Comparison of ENCODE assay signal across 16 cellular contexts in the genomic region with DNA sequence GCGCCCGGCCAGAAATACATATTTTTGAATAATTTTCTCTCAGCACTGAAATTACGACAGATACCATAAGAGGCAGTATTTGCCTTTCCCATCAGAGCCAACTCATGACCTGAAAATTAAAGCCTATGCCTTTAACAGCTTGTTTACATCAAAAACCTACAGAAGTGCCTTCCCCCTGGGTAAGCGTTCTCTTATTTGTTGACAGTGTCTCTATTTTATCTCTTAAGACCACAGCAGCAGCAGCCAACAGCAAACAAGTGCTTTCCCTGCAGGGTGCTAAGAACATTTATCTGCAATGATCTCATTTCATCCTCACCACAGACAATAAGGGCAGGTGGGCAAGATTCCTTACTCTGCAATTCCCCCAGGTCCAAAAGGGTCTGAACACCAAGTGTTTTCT. TPM values are rescaled to one million over a fixed set of nuclear protein-coding genes. Genes with fewer than 3 reads are reported as not detected.
DNase-seq lines count a peak whose midpoint lies in the region; ATAC-seq and TF ChIP-seq lines count a peak whose summit lies in the region.
"Had no signal": no experiment of that assay in that cellular context is flagged by ENCODE, and none has a peak within 500 bp of the region (broad histone marks: within the 10 kb centered on the region; RNA-seq: fewer than 3 reads in every experiment).

No MANE protein-coding gene starts in this region.

- ATAC-seq in GM21526 (IDR thresholded peaks at IDR 0.05; ENCODE audit: low FRiP score, unreplicated experiment) (no peak), GM21576 (IDR thresholded peaks at IDR 0.05; ENCODE audit: unreplicated experiment) (no peak), lower lobe of right lung (no peak)
- ATAC-seq: effector memory CD8-positive, alpha-beta T cell; left lung; stimulated activated naive CD8-positive, alpha-beta T cell treated with anti-CD3 and anti-CD28 coated beads, Interleukin-15, Interleukin-2, amounts not matched to agents 100 U/mL and 50 U/mL, for 24 hours had no signal

- no peak for DNase-seq in right atrium auricular region (ENCODE audit: low spot score)
- DNase-seq in cardiac septum (ENCODE audit: low spot score): no peak
- no peak for DNase-seq in T-helper 2 cell treated with Interferon-gamma antibody and Interleukin-4, amounts not matched to agents 5 μg/mL and 100 μg/mL, for 36 hours (ENCODE audit: low spot score)
- no peak for DNase-seq in immature natural killer cell
- DNase-seq in lower lobe of right lung: no peak
- DNase-seq: effector memory CD8-positive, alpha-beta T cell; H7; stimulated activated CD4-positive, alpha-beta T cell treated with anti-CD3 and anti-CD28 coated beads, Interleukin-4, amount 100 ng/mL, for 1 hour; stimulated activated naive CD8-positive, alpha-beta T cell treated with anti-CD3 and anti-CD28 coated beads, Interleukin-15, Interleukin-2, amounts not matched to agents 100 U/mL and 50 U/mL, for 24 hours; WERI-Rb-1 had no signal

- H3K27ac ChIP-seq in right atrium auricular region: peak overlapping the region; percentile 33 to 45
- peak overlapping the region; percentile 25 for H3K27ac ChIP-seq in thymus (ENCODE audit: low read depth)
- H3K27ac ChIP-seq in lower lobe of right lung: no peak overlapping the region
- H3K27ac ChIP-seq: left lung, WERI-Rb-1 had no signal

- peaks cover 16% of the 10 kb centered on the region for H3K36me3 Mint-ChIP-seq in T-helper 2 cell treated with Interferon-gamma antibody and Interleukin-4, amounts not matched to agents 5 μg/mL and 100 μg/mL, for 36 hours (ENCODE audit: low read depth)
- H3K36me3 Mint-ChIP-seq in immature natural killer cell: peaks cover 0 to 3% (median 0%) of the 10 kb centered on the region in 3 donors

- H3K4me3 Mint-ChIP-seq in T-helper 2 cell treated with Interferon-gamma antibody and Interleukin-4, amounts not matched to agents 5 μg/mL and 100 μg/mL, for 36 hours: no peak overlapping the region
- H3K4me3 Mint-ChIP-seq in immature natural killer cell: peak overlapping the region in 1 of 5 donors; percentile 18

- peak overlapping the region; percentile 41 for H3K27ac Mint-ChIP-seq in T-helper 2 cell treated with Interferon-gamma antibody and Interleukin-4, amounts not matched to agents 5 μg/mL and 100 μg/mL, for 36 hours
- peak overlapping the region in 5 of 6 donors; percentile 3 to 62 (median 44) for H3K27ac Mint-ChIP-seq in immature natural killer cell

- H3K4me1 Mint-ChIP-seq in T-helper 2 cell treated with Interferon-gamma antibody and Interleukin-4, amounts not matched to agents 5 μg/mL and 100 μg/mL, for 36 hours (ENCODE audit: low read depth): peaks cover 29% of the 10 kb centered on the region
- peaks cover 39 to 49% of the 10 kb centered on the region in 2 donors for H3K4me1 Mint-ChIP-seq in immature natural killer cell

- H3K9me3 ChIP-seq in right atrium auricular region: no peaks in the 10 kb centered on the region
- H3K9me3 ChIP-seq in thymus (ENCODE audit: control insufficient read depth): no peaks in the 10 kb centered on the region
- no peaks in the 10 kb centered on the region for H3K9me3 ChIP-seq in lower lobe of right lung
- H3K9me3 ChIP-seq: left lung, pancreas had no signal

- no peaks in the 10 kb centered on the region for H3K27me3 ChIP-seq in right atrium auricular region
- H3K27me3 ChIP-seq in thymus (ENCODE audit: control insufficient read depth, insufficient read depth): no peaks in the 10 kb centered on the region
- H3K27me3 ChIP-seq in lower lobe of right lung (ENCODE audit: low read depth): no peaks in the 10 kb centered on the region
- H3K27me3 ChIP-seq: left lung, pancreas had no signal

- TF ChIP-seq CTCF in right atrium auricular region (IDR thresholded peaks at IDR 0.05) (no peak), lower lobe of right lung (IDR thresholded peaks at IDR 0.05) (no peak)

- 72% methylated on average over 4 of the region's 4 CpGs for WGBS in thymus

- intact Hi-C loops in cardiac septum (cut with DNase I) (no loop called here), lower lobe of right lung (cut with DNase I) (no loop called here)

- H3K4me3 ChIP-seq in right atrium auricular region: no peak overlapping the region
- H3K4me3 ChIP-seq in thymus (ENCODE audit: low read length): peak overlapping the region; percentile 5
- H3K4me3 ChIP-seq in lower lobe of right lung: no peak overlapping the region
- H3K4me3 ChIP-seq: left lung had no signal

- H3K4me1 ChIP-seq in right atrium auricular region (peaks cover 0 to 79% of the 10 kb centered on the region in 2 donors), thymus (ENCODE audit: control insufficient read depth, insufficient read depth, low read length) (peaks cover 23% of the 10 kb centered on the region), lower lobe of right lung (peaks cover 66% of the 10 kb centered on the region)

- no peaks in the 10 kb centered on the region for H3K27me3 Mint-ChIP-seq in T-helper 2 cell treated with Interferon-gamma antibody and Interleukin-4, amounts not matched to agents 5 μg/mL and 100 μg/mL, for 36 hours (ENCODE audit: low read depth)
- H3K27me3 Mint-ChIP-seq in immature natural killer cell (ENCODE audit: low read depth in 3 of 3): no peaks in the 10 kb centered on the region
- H3K27me3 Mint-ChIP-seq: effector memory CD8-positive, alpha-beta T cell had no signal

- peaks cover 24% of the 10 kb centered on the region for H3K36me3 ChIP-seq in right atrium auricular region
- H3K36me3 ChIP-seq in thymus (ENCODE audit: control insufficient read depth, insufficient read depth): peaks cover 29% of the 10 kb centered on the region
- H3K36me3 ChIP-seq in lower lobe of right lung: peaks cover 36% of the 10 kb centered on the region

- H3K9me3 Mint-ChIP-seq in T-helper 2 cell treated with Interferon-gamma antibody and Interleukin-4, amounts not matched to agents 5 μg/mL and 100 μg/mL, for 36 hours: no peaks in the 10 kb centered on the region
- no peaks in the 10 kb centered on the region for H3K9me3 Mint-ChIP-seq in immature natural killer cell
- H3K9me3 Mint-ChIP-seq: effector memory CD8-positive, alpha-beta T cell had no signal

RNA-seq across cellular contexts. Expression of a gene that starts 6.0 kb away (rescaled TPM):
- 10 to 100 TPM; 66.5 to 78.2 TPM for total RNA-seq in right atrium auricular region
- total RNA-seq in cardiac septum: 63.1 TPM
- 10 to 100 TPM; 28.4 to 58.5 (median 29.6) TPM for polyA plus RNA-seq in immature natural killer cell
- 128 TPM for polyA plus RNA-seq in thymus
- total RNA-seq in lower lobe of right lung: 94.2 TPM

RNA-seq across cellular contexts. Expression of a gene that starts 33.2 kb away (rescaled TPM):
- total RNA-seq in right atrium auricular region (10 to 100 TPM; 12.3 to 17.9 TPM), cardiac septum (19.2 TPM), lower lobe of right lung (37.2 TPM)
- polyA plus RNA-seq in immature natural killer cell (10 to 100 TPM in 2 of 3 donors, 1 to 10 TPM in 1; 7.8 to 21.9 (median 11.1) TPM), thymus (25.4 TPM)

RNA-seq across cellular contexts. Expression of a gene that starts 36.9 kb away (rescaled TPM):
- 10 to 100 TPM; 22.4 to 44.2 TPM for total RNA-seq in right atrium auricular region
- total RNA-seq in cardiac septum: 21.6 TPM
- 1 to 10 TPM in 1 of 3 donors, under 1 TPM in 1, not detected in 1; 0.78 to 1.5 TPM for polyA plus RNA-seq in immature natural killer cell
- 13.3 TPM for polyA plus RNA-seq in thymus
- 25.2 TPM for total RNA-seq in lower lobe of right lung

RNA-seq across cellular contexts. Expression of a gene that starts 51.5 kb away (rescaled TPM):
- 1 to 10 TPM in 1 of 2 donors, under 1 TPM in 1; 0.48 to 1.7 TPM for total RNA-seq in right atrium auricular region
- total RNA-seq in cardiac septum: 1.7 TPM
- 100 to 1,000 TPM in 1 of 3 donors, 10 to 100 TPM in 2; 71.5 to 114 (median 89.1) TPM for polyA plus RNA-seq in immature natural killer cell
- polyA plus RNA-seq in thymus: 68.1 TPM
- 15.0 TPM for total RNA-seq in lower lobe of right lung
- total RNA-seq: H7, SK-MEL-5 had no signal
